Comparison of ENCODE assay signal across 1 cellular context in the genomic region with DNA sequence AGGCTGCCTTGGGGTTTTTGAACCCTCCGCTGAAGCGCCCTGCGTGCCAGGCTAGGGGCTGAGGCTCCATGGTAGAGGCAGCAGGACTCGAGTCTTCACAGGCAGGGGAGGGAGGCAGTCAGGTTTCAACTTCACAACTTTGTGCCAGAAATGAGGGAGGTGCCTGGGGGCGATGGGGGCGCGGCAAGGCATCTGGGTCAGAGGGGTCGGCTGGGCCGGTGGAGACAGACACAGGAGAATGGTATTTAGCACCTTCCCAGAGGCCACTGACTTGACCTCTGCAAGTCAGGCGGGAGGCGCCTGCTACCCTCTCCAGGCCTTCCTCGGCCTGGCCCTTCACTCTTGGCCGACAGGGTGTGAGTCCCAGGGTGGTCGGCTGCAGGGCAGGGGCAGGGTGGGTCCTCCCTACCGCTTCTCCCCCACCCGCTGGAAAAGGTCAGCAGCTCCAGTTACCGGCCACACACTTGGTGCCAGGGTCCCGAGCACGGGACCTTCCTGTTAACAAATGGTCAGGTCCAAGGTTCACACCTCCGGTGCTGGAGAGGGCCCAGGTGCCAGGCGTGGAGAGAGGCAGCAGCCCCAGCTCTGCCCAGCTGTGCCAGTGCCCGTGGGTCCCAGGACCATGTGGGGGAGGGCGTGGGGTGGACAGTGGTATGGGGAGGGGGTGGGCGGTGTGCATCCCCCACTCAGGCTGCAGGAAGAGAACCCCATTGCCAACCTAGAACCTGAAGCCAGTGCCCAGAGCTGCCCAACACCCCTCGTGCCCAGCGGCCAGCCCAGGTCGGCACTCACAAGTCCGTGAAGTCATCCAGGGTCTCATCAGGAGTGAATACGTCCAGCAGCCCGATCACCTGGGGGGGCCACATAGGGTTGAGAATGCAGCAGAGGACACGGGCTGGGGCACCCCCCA.
TF ChIP-seq lines count a peak whose summit lies in the region.

No MANE protein-coding gene starts in this region.

TF ChIP-seq in K562, 482 proteins besides CTCF, POLR2A, EP300 and RAD21:
- TF ChIP-seq POLR2G (IDR thresholded peaks at IDR 0.05; ENCODE audit: low read depth, low read length) (peak; percentile 30; the same call in 1 of the 2 replicates), CHCHD3 (CRISPR knock-in tag; IDR thresholded peaks at IDR 0.05) (no peak)
- TF ChIP-seq, protein P1, sequence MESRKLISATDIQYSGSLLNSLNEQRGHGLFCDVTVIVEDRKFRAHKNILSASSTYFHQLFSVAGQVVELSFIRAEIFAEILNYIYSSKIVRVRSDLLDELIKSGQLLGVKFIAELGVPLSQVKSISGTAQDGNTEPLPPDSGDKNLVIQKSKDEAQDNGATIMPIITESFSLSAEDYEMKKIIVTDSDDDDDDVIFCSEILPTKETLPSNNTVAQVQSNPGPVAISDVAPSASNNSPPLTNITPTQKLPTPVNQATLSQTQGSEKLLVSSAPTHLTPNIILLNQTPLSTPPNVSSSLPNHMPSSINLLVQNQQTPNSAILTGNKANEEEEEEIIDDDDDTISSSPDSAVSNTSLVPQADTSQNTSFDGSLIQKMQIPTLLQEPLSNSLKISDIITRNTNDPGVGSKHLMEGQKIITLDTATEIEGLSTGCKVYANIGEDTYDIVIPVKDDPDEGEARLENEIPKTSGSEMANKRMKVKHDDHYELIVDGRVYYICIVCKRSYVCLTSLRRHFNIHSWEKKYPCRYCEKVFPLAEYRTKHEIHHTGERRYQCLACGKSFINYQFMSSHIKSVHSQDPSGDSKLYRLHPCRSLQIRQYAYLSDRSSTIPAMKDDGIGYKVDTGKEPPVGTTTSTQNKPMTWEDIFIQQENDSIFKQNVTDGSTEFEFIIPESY (CRISPR knock-in tag; IDR thresholded peaks at IDR 0.05): 0 out of 2 replicates have a peak, but pooled peaks have one; percentile 36
TF ChIP-seq in K562: peak in this region for 2.
